ENCODE assay signal across 8 cellular contexts in genomic region chr1:176949033-176949662, GRCh38.
DNase-seq lines count a peak whose midpoint lies in the region; ATAC-seq and TF ChIP-seq lines count a peak whose summit lies in the region.

No MANE protein-coding gene starts in this region.

- peak; percentile 77 for ATAC-seq in GM18498 (IDR thresholded peaks at IDR 0.05; ENCODE audit: unreplicated experiment)
- ATAC-seq in HG03378 (IDR thresholded peaks at IDR 0.05; ENCODE audit: unreplicated experiment): peak; percentile 50
- ATAC-seq in HG02571 (IDR thresholded peaks at IDR 0.05; ENCODE audit: unreplicated experiment): no peak

- 21% methylated on average over 17 of the region's 17 CpGs for WGBS in smooth muscle cell (ENCODE audit: low lambda C conversion rate)

- no peak for DNase-seq in AG09319 (ENCODE audit: extremely low read depth, low read depth)
- peak; percentile 31 for DNase-seq in SKM-1 treated with dmso at 0.1 percent for 144 hours (lab: John Stamatoyannopoulos, UW; ENCODE audit: unreplicated experiment)
- peak; percentile 45 for DNase-seq in glomerular visceral epithelial cell (ENCODE audit: extremely low spot score)
- DNase-seq in smooth muscle cell (lab: John Stamatoyannopoulos, UW; ENCODE audit: unreplicated experiment): no peak
- no peak for DNase-seq in midbrain (lab: John Stamatoyannopoulos, UW)

- H4K20me1 ChIP-seq in smooth muscle cell (ENCODE audit: low read depth): no peaks in the 10 kb centered on the region

- no peaks in the 10 kb centered on the region for H3K9me3 ChIP-seq in smooth muscle cell (replicated peaks; ENCODE audit: low read depth)

- H3F3A ChIP-seq in smooth muscle cell (ENCODE audit: low read depth): no peaks in the 10 kb centered on the region

- no peak overlapping the region for H3K4me3 ChIP-seq in smooth muscle cell

- H3K9ac ChIP-seq in smooth muscle cell (ENCODE audit: low read depth): no peak overlapping the region

- H3K4me2 ChIP-seq in smooth muscle cell: no peak overlapping the region

- peak; percentile 37 for TF ChIP-seq CTCF in AG09319 (IDR thresholded peaks at IDR 0.05; ENCODE audit: low read depth, low read length)
- TF ChIP-seq CTCF in smooth muscle cell (IDR thresholded peaks at IDR 0.05; ENCODE audit: borderline replicate concordance, insufficient read depth, poor library complexity, severe bottlenecking): peak; percentile 59

- no peaks in the 10 kb centered on the region for H3K79me2 ChIP-seq in smooth muscle cell (ENCODE audit: low read depth)

- no peak overlapping the region for H3K27ac ChIP-seq in smooth muscle cell (ENCODE audit: low read depth)

- peaks cover 29% of the 10 kb centered on the region for H3K27me3 ChIP-seq in smooth muscle cell (ENCODE audit: low read depth)

- H3K36me3 ChIP-seq in smooth muscle cell (ENCODE audit: low read depth): no peaks in the 10 kb centered on the region

- H2AFZ ChIP-seq in smooth muscle cell (ENCODE audit: low read depth): no peak overlapping the region

- H3K4me1 ChIP-seq in smooth muscle cell (ENCODE audit: low read depth): no peaks in the 10 kb centered on the region

Comparison
In these comparisons a context has a peak if more than half of its experiments do, and no peak if none do; other contexts are left out.
1. DNase-seq: peak in SKM-1 treated with dmso at 0.1 percent for 144 hours (single experiment) and glomerular visceral epithelial cell (single experiment); none in AG09319 (single experiment), smooth muscle cell (single experiment) and midbrain (single experiment).